2 cellular contexts compared by ENCODE assay signal in genomic region chr17:45313927-45314760, GRCh38.
TF ChIP-seq lines count a peak whose summit lies in the region.

No MANE protein-coding gene starts in this region.

TF ChIP-seq in SK-N-SH, 30 proteins besides CTCF, POLR2A, EP300 and RAD21:
- TF ChIP-seq FOSL2 (IDR thresholded peaks at IDR 0.05; ENCODE audit: borderline replicate concordance, low read depth) (no peak), TAF1 (IDR thresholded peaks at IDR 0.05; ENCODE audit: borderline replicate concordance, low read depth, low read length) (no peak), USF1 (IDR thresholded peaks at IDR 0.05; ENCODE audit: borderline replicate concordance, low read depth) (no peak), FOXJ3 (CRISPR knock-in tag; IDR thresholded peaks at IDR 0.05) (no peak), ELF1 (IDR thresholded peaks at IDR 0.05) (no peak), SMC3 (IDR thresholded peaks at IDR 0.05; ENCODE audit: low read depth, low read length) (no peak), MAX (IDR thresholded peaks at IDR 0.05; ENCODE audit: low read depth) (no peak), PBX3 (IDR thresholded peaks at IDR 0.05) (no peak), MEF2A (IDR thresholded peaks at IDR 0.05; ENCODE audit: borderline replicate concordance, low read depth) (no peak), NRF1 (IDR thresholded peaks at IDR 0.05; ENCODE audit: low read depth, low read length) (no peak), ZBTB33 (IDR thresholded peaks at IDR 0.05; ENCODE audit: borderline replicate concordance, low read depth) (no peak), TCF12 (IDR thresholded peaks at IDR 0.05) (no peak), EZH2phosphoT487 (IDR thresholded peaks at IDR 0.05; ENCODE audit: borderline replicate concordance, low read depth) (no peak)

TF ChIP-seq in SK-N-SH treated with all-trans-retinoic acid at 6 μM for 48 hours, 23 proteins besides CTCF, POLR2A, EP300 and RAD21:
- TF ChIP-seq CSRNP3 (CRISPR knock-in tag; IDR thresholded peaks at IDR 0.05), result no peak
- no peak for TF ChIP-seq PATZ1 (CRISPR knock-in tag; IDR thresholded peaks at IDR 0.05; ENCODE audit: borderline replicate concordance)
- no peak for TF ChIP-seq SNAI2 (CRISPR knock-in tag; IDR thresholded peaks at IDR 0.05)
- no peak for TF ChIP-seq ESRRG (CRISPR knock-in tag; IDR thresholded peaks at IDR 0.05)
- TF ChIP-seq ZNF565 (CRISPR knock-in tag; conservative IDR thresholded peaks at IDR 0.05; ENCODE audit: low read depth), result no peak
